In the genomic region with DNA sequence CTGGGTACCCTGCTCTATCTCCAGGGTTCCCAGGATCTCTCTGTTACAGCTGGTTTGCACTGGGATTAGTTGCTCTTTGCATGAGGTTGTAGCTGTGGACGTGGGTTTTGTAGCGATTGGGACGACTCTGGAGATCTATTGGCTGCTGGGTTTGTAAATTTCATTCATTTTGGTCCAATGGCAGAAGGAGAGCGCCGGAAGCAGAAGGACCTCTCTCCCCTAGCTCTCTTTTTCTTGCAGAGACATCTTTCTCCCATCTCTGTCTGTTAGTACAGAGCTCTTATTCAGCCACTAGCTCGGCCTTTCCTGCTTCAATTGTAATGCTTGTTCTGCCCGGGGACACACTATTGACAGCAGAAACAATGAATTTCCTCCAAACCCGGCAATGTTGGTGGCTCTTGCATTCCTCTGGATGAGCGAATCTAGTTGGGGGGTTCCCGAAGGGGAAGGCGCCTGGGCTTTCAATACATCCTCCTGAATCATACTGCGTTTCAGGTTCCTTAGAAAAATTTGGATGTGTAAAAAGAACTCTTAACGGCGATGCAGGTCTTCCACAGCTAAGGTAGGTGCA, we compare ENCODE assay signal across 1 cellular context.
TF ChIP-seq lines count a peak whose summit lies in the region.

No MANE protein-coding gene starts in this region.

TF ChIP-seq in H1, 55 proteins besides CTCF, POLR2A, EP300 and RAD21 (continued from another document):
- TF ChIP-seq PHF8 (conservative IDR thresholded peaks at IDR 0.05; ENCODE audit: low read depth, low read length), result no peak
